In genomic region chr13:67833564-67833963, GRCh38 we compare ENCODE assay signal across 30 cellular contexts.
"Had no signal": no experiment of that assay in that cellular context is flagged by ENCODE, and none has a peak within 500 bp of the region (broad histone marks: within the 10 kb centered on the region; RNA-seq: fewer than 3 reads in every experiment).

No MANE protein-coding gene starts in this region.

- H3K27ac Mint-ChIP-seq: activated B cell treated with CpG ODN at 0.5 μM for 24 hours; activated CD8-positive, alpha-beta T cell treated with anti-CD3 and anti-CD28 coated beads for 36 hours; activated naive CD4-positive, alpha-beta T cell treated with anti-CD3 and anti-CD28 coated beads, Interleukin-2, amount 50 U/mL, for 72 hours; activated T-helper 17 cell treated with anti-CD3 and anti-CD28 coated beads, Interleukin-2, amount 50 U/mL, for 72 hours; natural killer cell treated with Interleukin-12 subunit alpha and Interleukin-12 subunit beta and Interleukin-15 and Interleukin-18, amount 100 ng/mL, for 72 hours; stimulated activated effector memory CD8-positive, alpha-beta T cell treated with anti-CD3 and anti-CD28 coated beads, Interleukin-12 subunit alpha, Interleukin-12 subunit beta, amount 100 ng/mL, for 72 hours; stimulated activated naive CD8-positive, alpha-beta T cell treated with anti-CD3 and anti-CD28 coated beads, Interleukin-15, Interleukin-2, amounts not matched to agents 100 ng/mL and 50 ng/mL, for 24 hours had no signal

- H3K36me3 Mint-ChIP-seq: activated naive CD4-positive, alpha-beta T cell treated with anti-CD3 and anti-CD28 coated beads, Interleukin-2, amount 50 U/mL, for 72 hours; natural killer cell treated with Interleukin-12 subunit alpha and Interleukin-12 subunit beta and Interleukin-15 and Interleukin-18, amount 100 ng/mL, for 72 hours; stimulated activated effector memory CD8-positive, alpha-beta T cell treated with anti-CD3 and anti-CD28 coated beads, Interleukin-12 subunit alpha, Interleukin-12 subunit beta, amount 100 ng/mL, for 72 hours had no signal

- H3K27me3 ChIP-seq: esophagus squamous epithelium, heart right ventricle, left lung, neutrophil, ovary, vagina had no signal

- H3K27me3 Mint-ChIP-seq: activated B cell treated with CpG ODN at 0.5 μM for 24 hours; activated CD8-positive, alpha-beta T cell treated with anti-CD3 and anti-CD28 coated beads for 36 hours; activated T-helper 17 cell treated with anti-CD3 and anti-CD28 coated beads, Interleukin-2, amount 50 U/mL, for 72 hours; central memory CD8-positive, alpha-beta T cell; natural killer cell treated with Interleukin-12 subunit alpha and Interleukin-12 subunit beta and Interleukin-15 and Interleukin-18, amount 100 ng/mL, for 72 hours; stimulated activated naive CD8-positive, alpha-beta T cell treated with anti-CD3 and anti-CD28 coated beads, Interleukin-15, Interleukin-2, amounts not matched to agents 100 ng/mL and 50 ng/mL, for 24 hours had no signal

- H3K27ac ChIP-seq: epithelial cell of prostate, esophagus squamous epithelium, heart right ventricle, left lung, neutrophil, ovary, prostate gland, skin epidermis, thoracic aorta, vagina had no signal

- H3K4me3 Mint-ChIP-seq: activated B cell treated with CpG ODN at 0.5 μM for 24 hours; activated CD8-positive, alpha-beta T cell treated with anti-CD3 and anti-CD28 coated beads for 36 hours; activated T-cell treated with anti-CD3 and anti-CD28 coated beads, Interleukin-2, amount 50 U/mL, for 4 hours; activated T-helper 17 cell treated with anti-CD3 and anti-CD28 coated beads, Interleukin-2, amount 50 U/mL, for 72 hours; central memory CD8-positive, alpha-beta T cell; natural killer cell treated with Interleukin-12 subunit alpha and Interleukin-12 subunit beta and Interleukin-15 and Interleukin-18, amount 100 ng/mL, for 72 hours; stimulated activated effector memory CD8-positive, alpha-beta T cell treated with anti-CD3 and anti-CD28 coated beads, Interleukin-12 subunit alpha, Interleukin-12 subunit beta, amount 100 ng/mL, for 72 hours; stimulated activated naive CD8-positive, alpha-beta T cell treated with anti-CD3 and anti-CD28 coated beads, Interleukin-15, Interleukin-2, amounts not matched to agents 100 ng/mL and 50 ng/mL, for 24 hours had no signal

- H3K4me1 ChIP-seq: esophagus squamous epithelium, heart right ventricle, left lung, prostate gland, vagina had no signal

- H3K36me3 ChIP-seq: esophagus squamous epithelium, heart right ventricle, left lung, neutrophil, ovary, prostate gland, thoracic aorta, vagina had no signal

- DNase-seq: activated B cell treated with CpG ODN at 0.5 μM for 24 hours; activated CD4-positive, alpha-beta T cell treated with anti-CD3 and anti-CD28 coated beads, Interleukin-2, amount 50 U/mL, for 1 hour; activated CD8-positive, alpha-beta T cell treated with anti-CD3 and anti-CD28 coated beads for 36 hours; activated T-cell treated with anti-CD3 and anti-CD28 coated beads, Interleukin-2, amount 50 U/mL, for 4 hours; effector CD8-positive, alpha-beta T cell; esophagus squamous epithelium; foreskin melanocyte; heart right ventricle; kidney glomerular epithelial cell; left lung; mesendoderm; mucosa of descending colon; ovary; retina; stimulated activated CD4-positive, alpha-beta T cell treated with anti-CD3 and anti-CD28 coated beads, Interleukin-12 subunit alpha, Interleukin-12 subunit beta, amount 100 ng/mL, for 4 hours; stimulated activated CD4-positive, alpha-beta T cell treated with anti-CD3 and anti-CD28 coated beads, Interleukin-4, amount 100 ng/mL, for 24 hours; trophoblast cell had no signal

- H3K9me3 ChIP-seq: mucosa of descending colon, neutrophil, ovary, prostate gland, vagina had no signal

- H3K4me1 Mint-ChIP-seq: activated B cell treated with CpG ODN at 0.5 μM for 24 hours; activated T-helper 17 cell treated with anti-CD3 and anti-CD28 coated beads, Interleukin-2, amount 50 U/mL, for 72 hours; central memory CD8-positive, alpha-beta T cell; stimulated activated effector memory CD8-positive, alpha-beta T cell treated with anti-CD3 and anti-CD28 coated beads, Interleukin-12 subunit alpha, Interleukin-12 subunit beta, amount 100 ng/mL, for 72 hours had no signal

- H3K4me3 ChIP-seq: esophagus squamous epithelium, heart right ventricle, left lung, lung, mucosa of descending colon, ovary, prostate gland, skin epidermis, thoracic aorta, vagina had no signal

- H3K9me3 Mint-ChIP-seq: activated T-helper 17 cell treated with anti-CD3 and anti-CD28 coated beads, Interleukin-2, amount 50 U/mL, for 72 hours had no signal
